ENCODE assay signal across 1 cellular context in the genomic region with DNA sequence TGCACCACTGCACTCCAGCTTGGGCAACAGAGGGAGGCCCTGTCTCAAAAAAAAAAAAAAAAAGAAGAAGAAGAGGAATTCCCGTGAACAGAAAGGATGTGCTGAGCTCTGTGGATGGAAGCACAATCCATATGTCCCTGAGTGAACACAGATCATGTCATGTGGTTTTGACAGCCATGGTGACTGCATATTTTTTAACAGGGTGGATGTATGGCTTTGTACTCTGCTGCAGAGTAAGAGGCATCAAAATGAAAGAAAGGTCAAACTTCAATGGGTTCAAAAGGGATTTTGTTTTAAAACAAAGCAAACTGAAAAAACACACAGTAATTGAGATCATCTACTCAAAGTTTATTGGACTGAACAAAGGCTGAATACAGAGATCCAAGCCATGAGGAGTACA.
TF ChIP-seq lines count a peak whose summit lies in the region.

No MANE protein-coding gene starts in this region.

TF ChIP-seq in HepG2, 621 proteins besides CTCF, POLR2A, EP300 and RAD21 (continued from another document):
- TF ChIP-seq, protein P1, sequence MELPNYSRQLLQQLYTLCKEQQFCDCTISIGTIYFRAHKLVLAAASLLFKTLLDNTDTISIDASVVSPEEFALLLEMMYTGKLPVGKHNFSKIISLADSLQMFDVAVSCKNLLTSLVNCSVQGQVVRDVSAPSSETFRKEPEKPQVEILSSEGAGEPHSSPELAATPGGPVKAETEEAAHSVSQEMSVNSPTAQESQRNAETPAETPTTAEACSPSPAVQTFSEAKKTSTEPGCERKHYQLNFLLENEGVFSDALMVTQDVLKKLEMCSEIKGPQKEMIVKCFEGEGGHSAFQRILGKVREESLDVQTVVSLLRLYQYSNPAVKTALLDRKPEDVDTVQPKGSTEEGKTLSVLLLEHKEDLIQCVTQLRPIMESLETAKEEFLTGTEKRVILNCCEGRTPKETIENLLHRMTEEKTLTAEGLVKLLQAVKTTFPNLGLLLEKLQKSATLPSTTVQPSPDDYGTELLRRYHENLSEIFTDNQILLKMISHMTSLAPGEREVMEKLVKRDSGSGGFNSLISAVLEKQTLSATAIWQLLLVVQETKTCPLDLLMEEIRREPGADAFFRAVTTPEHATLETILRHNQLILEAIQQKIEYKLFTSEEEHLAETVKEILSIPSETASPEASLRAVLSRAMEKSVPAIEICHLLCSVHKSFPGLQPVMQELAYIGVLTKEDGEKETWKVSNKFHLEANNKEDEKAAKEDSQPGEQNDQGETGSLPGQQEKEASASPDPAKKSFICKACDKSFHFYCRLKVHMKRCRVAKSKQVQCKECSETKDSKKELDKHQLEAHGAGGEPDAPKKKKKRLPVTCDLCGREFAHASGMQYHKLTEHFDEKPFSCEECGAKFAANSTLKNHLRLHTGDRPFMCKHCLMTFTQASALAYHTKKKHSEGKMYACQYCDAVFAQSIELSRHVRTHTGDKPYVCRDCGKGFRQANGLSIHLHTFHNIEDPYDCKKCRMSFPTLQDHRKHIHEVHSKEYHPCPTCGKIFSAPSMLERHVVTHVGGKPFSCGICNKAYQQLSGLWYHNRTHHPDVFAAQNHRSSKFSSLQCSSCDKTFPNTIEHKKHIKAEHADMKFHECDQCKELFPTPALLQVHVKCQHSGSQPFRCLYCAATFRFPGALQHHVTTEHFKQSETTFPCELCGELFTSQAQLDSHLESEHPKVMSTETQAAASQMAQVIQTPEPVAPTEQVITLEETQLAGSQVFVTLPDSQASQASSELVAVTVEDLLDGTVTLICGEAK (IDR thresholded peaks at IDR 0.05): no peak
- TF ChIP-seq, protein P1 (CRISPR knock-in tag; IDR thresholded peaks at IDR 0.05): no peak
- TF ChIP-seq, protein P2, sequence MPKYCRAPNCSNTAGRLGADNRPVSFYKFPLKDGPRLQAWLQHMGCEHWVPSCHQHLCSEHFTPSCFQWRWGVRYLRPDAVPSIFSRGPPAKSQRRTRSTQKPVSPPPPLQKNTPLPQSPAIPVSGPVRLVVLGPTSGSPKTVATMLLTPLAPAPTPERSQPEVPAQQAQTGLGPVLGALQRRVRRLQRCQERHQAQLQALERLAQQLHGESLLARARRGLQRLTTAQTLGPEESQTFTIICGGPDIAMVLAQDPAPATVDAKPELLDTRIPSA (CRISPR knock-in tag; IDR thresholded peaks at IDR 0.05; ENCODE audit: borderline replicate concordance): no peak
- TF ChIP-seq ZNF790 (CRISPR knock-in tag; IDR thresholded peaks at IDR 0.05; ENCODE audit: borderline replicate concordance) (no peak), TBL1XR1 (IDR thresholded peaks at IDR 0.05; ENCODE audit: borderline replicate concordance, low read length, partially characterized antibody) (no peak), ZNF350 (CRISPR knock-in tag; IDR thresholded peaks at IDR 0.05; ENCODE audit: borderline replicate concordance, low read depth) (no peak), IKZF1 (IDR thresholded peaks at IDR 0.05) (no peak), MXI1 (IDR thresholded peaks at IDR 0.05; ENCODE audit: borderline replicate concordance, low read depth, low read length) (0 out of 3 replicates have a peak, but pooled peaks have one; percentile 10), ARNT (IDR thresholded peaks at IDR 0.05) (no peak), ZMYM2 (CRISPR knock-in tag; IDR thresholded peaks at IDR 0.05) (0 out of 2 replicates have a peak, but pooled peaks have one; percentile 10), ZNF510 (CRISPR knock-in tag; IDR thresholded peaks at IDR 0.05; ENCODE audit: low read depth) (no peak), TSC22D2 (CRISPR knock-in tag; IDR thresholded peaks at IDR 0.05; ENCODE audit: borderline replicate concordance) (no peak), MAFK (conservative IDR thresholded peaks at IDR 0.05 in 1 of 2, IDR thresholded peaks at IDR 0.05 in 1 of 2; ENCODE audit: low read length in 2 of 2) (no peak), NR2C2 (CRISPR knock-in tag; IDR thresholded peaks at IDR 0.05; ENCODE audit: borderline replicate concordance) (no peak), MED1 (CRISPR knock-in tag; IDR thresholded peaks at IDR 0.05) (no peak), ATF7 (IDR thresholded peaks at IDR 0.05) (no peak), ATF7 (CRISPR knock-in tag; IDR thresholded peaks at IDR 0.05) (no peak), CEBPB (IDR thresholded peaks at IDR 0.05; ENCODE audit: borderline replicate concordance, low read depth, low read length) (0 out of 2 replicates have a peak, but pooled peaks have one; percentile 18), ZNF10 (CRISPR knock-in tag; IDR thresholded peaks at IDR 0.05; ENCODE audit: borderline replicate concordance, low read depth) (no peak), SOX13 (IDR thresholded peaks at IDR 0.05) (no peak), SOX13 (CRISPR knock-in tag; conservative IDR thresholded peaks at IDR 0.05 in 1 of 2, IDR thresholded peaks at IDR 0.05 in 1 of 2) (peak in 1 of 2 experiments; percentile 70; a peak in 2 of 4 replicates), SRSF1 (optimal IDR thresholded peaks at IDR 0.05; ENCODE audit: low read depth, low read length) (no peak), ZNF431 (CRISPR knock-in tag; IDR thresholded peaks at IDR 0.05; ENCODE audit: borderline replicate concordance, low read depth) (no peak)
- TF ChIP-seq, protein P3, sequence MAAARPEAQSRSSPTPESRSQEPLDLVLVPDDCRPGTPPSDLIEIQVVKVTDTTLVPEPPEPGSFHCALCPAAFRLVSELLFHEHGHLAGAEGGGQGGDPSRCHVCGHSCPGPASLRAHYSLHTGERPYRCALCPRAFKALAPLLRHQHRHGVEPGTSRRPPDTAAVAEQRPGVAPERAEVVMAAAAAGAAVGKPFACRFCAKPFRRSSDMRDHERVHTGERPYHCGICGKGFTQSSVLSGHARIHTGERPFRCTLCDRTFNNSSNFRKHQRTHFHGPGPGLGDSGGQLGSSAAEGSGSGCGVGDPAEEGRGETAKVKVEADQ (CRISPR knock-in tag; IDR thresholded peaks at IDR 0.05; ENCODE audit: borderline replicate concordance): no peak
- TF ChIP-seq, protein P4, sequence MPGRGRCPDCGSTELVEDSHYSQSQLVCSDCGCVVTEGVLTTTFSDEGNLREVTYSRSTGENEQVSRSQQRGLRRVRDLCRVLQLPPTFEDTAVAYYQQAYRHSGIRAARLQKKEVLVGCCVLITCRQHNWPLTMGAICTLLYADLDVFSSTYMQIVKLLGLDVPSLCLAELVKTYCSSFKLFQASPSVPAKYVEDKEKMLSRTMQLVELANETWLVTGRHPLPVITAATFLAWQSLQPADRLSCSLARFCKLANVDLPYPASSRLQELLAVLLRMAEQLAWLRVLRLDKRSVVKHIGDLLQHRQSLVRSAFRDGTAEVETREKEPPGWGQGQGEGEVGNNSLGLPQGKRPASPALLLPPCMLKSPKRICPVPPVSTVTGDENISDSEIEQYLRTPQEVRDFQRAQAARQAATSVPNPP (CRISPR knock-in tag; IDR thresholded peaks at IDR 0.05): no peak
- TF ChIP-seq, protein P5, sequence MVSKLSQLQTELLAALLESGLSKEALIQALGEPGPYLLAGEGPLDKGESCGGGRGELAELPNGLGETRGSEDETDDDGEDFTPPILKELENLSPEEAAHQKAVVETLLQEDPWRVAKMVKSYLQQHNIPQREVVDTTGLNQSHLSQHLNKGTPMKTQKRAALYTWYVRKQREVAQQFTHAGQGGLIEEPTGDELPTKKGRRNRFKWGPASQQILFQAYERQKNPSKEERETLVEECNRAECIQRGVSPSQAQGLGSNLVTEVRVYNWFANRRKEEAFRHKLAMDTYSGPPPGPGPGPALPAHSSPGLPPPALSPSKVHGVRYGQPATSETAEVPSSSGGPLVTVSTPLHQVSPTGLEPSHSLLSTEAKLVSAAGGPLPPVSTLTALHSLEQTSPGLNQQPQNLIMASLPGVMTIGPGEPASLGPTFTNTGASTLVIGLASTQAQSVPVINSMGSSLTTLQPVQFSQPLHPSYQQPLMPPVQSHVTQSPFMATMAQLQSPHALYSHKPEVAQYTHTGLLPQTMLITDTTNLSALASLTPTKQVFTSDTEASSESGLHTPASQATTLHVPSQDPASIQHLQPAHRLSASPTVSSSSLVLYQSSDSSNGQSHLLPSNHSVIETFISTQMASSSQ (IDR thresholded peaks at IDR 0.05; ENCODE audit: low read depth): no peak
- TF ChIP-seq, protein P5 (CRISPR knock-in tag; IDR thresholded peaks at IDR 0.05; ENCODE audit: borderline replicate concordance): no peak
- TF ChIP-seq, protein P6, sequence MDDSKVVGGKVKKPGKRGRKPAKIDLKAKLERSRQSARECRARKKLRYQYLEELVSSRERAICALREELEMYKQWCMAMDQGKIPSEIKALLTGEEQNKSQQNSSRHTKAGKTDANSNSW (CRISPR knock-in tag; IDR thresholded peaks at IDR 0.05; ENCODE audit: borderline replicate concordance): no peak
- TF ChIP-seq, protein P7, sequence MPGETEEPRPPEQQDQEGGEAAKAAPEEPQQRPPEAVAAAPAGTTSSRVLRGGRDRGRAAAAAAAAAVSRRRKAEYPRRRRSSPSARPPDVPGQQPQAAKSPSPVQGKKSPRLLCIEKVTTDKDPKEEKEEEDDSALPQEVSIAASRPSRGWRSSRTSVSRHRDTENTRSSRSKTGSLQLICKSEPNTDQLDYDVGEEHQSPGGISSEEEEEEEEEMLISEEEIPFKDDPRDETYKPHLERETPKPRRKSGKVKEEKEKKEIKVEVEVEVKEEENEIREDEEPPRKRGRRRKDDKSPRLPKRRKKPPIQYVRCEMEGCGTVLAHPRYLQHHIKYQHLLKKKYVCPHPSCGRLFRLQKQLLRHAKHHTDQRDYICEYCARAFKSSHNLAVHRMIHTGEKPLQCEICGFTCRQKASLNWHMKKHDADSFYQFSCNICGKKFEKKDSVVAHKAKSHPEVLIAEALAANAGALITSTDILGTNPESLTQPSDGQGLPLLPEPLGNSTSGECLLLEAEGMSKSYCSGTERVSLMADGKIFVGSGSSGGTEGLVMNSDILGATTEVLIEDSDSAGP (CRISPR knock-in tag; IDR thresholded peaks at IDR 0.05; ENCODE audit: borderline replicate concordance): no peak
